ENCODE assay signal across 8 cellular contexts in genomic region chr17:19646788-19647696, GRCh38. TPM values are rescaled to one million over a fixed set of nuclear protein-coding genes. Genes with fewer than 3 reads are reported as not detected.
DNase-seq lines count a peak whose midpoint lies in the region; ATAC-seq, FAIRE-seq and TF ChIP-seq lines count a peak whose summit lies in the region.

No MANE protein-coding gene starts in this region.

- peak overlapping the region; percentile 96 for H3K4me3 Mint-ChIP-seq in T-helper 2 cell treated with Interferon-gamma antibody and Interleukin-4, amounts not matched to agents 5 μg/mL and 100 μg/mL, for 36 hours

- no peak for ATAC-seq in pancreas
- ATAC-seq in omental fat pad (ENCODE audit: low FRiP score), result no peak
- no peak for ATAC-seq in GM19467 (IDR thresholded peaks at IDR 0.05; ENCODE audit: unreplicated experiment)

- no peak for TF ChIP-seq CTCF in esophagus muscularis mucosa (IDR thresholded peaks at IDR 0.05)
- TF ChIP-seq CTCF in pancreas (IDR thresholded peaks at IDR 0.05), result no peak
- TF ChIP-seq CTCF in omental fat pad (IDR thresholded peaks at IDR 0.05), result no peak

- H3K27me3 ChIP-seq in esophagus muscularis mucosa, result no peaks in the 10 kb centered on the region
- no peaks in the 10 kb centered on the region for H3K27me3 ChIP-seq in pancreas

- FAIRE-seq in pancreas (lab: Jason Lieb, UNC), result no peak

- in situ Hi-C loops in SK-MEL-5 (cut with HindIII; ENCODE audit: low pct_unique_long_range_greater_than_20kb, low sequenced_read_pairs), result no loop called here

- peak overlapping the region; percentile 93 for H3K27ac Mint-ChIP-seq in T-helper 2 cell treated with Interferon-gamma antibody and Interleukin-4, amounts not matched to agents 5 μg/mL and 100 μg/mL, for 36 hours

- H3K36me3 ChIP-seq in esophagus muscularis mucosa, result no peaks in the 10 kb centered on the region
- no peaks in the 10 kb centered on the region for H3K36me3 ChIP-seq in pancreas

- no peaks in the 10 kb centered on the region for H3K9me3 ChIP-seq in esophagus muscularis mucosa
- H3K9me3 ChIP-seq in pancreas, result no peaks in the 10 kb centered on the region

- DNase-seq in T-helper 2 cell treated with Interferon-gamma antibody and Interleukin-4, amounts not matched to agents 5 μg/mL and 100 μg/mL, for 36 hours (ENCODE audit: low spot score), result no peak
- DNase-seq in T-helper 2 cell (no peak), SK-MEL-5 (ENCODE audit: low read depth, low spot score) (peak; percentile 13), esophagus muscularis mucosa (ENCODE audit: extremely low spot score) (no peak), pancreas (peak in 2 of 6 donors; percentile 45 to 51), omental fat pad (ENCODE audit: low spot score) (no peak), KG1 (lab: John Stamatoyannopoulos, UW) (no peak)

- no peak for TF ChIP-seq EP300 in esophagus muscularis mucosa (IDR thresholded peaks at IDR 0.05)

- H3K9me3 Mint-ChIP-seq in T-helper 2 cell treated with Interferon-gamma antibody and Interleukin-4, amounts not matched to agents 5 μg/mL and 100 μg/mL, for 36 hours, result no peaks in the 10 kb centered on the region

- intact Hi-C loops in esophagus muscularis mucosa (cut with DNase I), result loop anchor here (5.0 to 10.0 kb wide), 5 partner anchors 62 to 270 kb away; partner anchors contain the start of gene MAPK7
- intact Hi-C loops in pancreas (cut with DNase I), result no loop called here

- H3K27ac ChIP-seq in esophagus muscularis mucosa (replicated peaks in 1 of 4) (peak overlapping the region; percentile 96 to 98 (median 98)), pancreas (peak overlapping the region; percentile 79 to 96 (median 88))

- H3K4me1 ChIP-seq in esophagus muscularis mucosa (peaks cover 32 to 58% (median 53%) of the 10 kb centered on the region in 4 donors), pancreas (peaks cover 13 to 35% (median 26%) of the 10 kb centered on the region in 3 donors)

- H3K27me3 Mint-ChIP-seq in T-helper 2 cell treated with Interferon-gamma antibody and Interleukin-4, amounts not matched to agents 5 μg/mL and 100 μg/mL, for 36 hours (ENCODE audit: low read depth), result peaks cover 21% of the 10 kb centered on the region

- H3K36me3 Mint-ChIP-seq in T-helper 2 cell treated with Interferon-gamma antibody and Interleukin-4, amounts not matched to agents 5 μg/mL and 100 μg/mL, for 36 hours (ENCODE audit: low read depth), result peaks cover 3% of the 10 kb centered on the region

- TF ChIP-seq POLR2A in esophagus muscularis mucosa (IDR thresholded peaks at IDR 0.05; ENCODE audit: low read depth), result no peak

- H3K4me3 ChIP-seq in esophagus muscularis mucosa (peak overlapping the region; percentile 73 to 91 (median 78)), pancreas (peak overlapping the region in 2 of 4 donors; percentile 59 to 76)

- peaks cover 37% of the 10 kb centered on the region for H3K4me1 Mint-ChIP-seq in T-helper 2 cell treated with Interferon-gamma antibody and Interleukin-4, amounts not matched to agents 5 μg/mL and 100 μg/mL, for 36 hours (ENCODE audit: low read depth)

- WGBS in esophagus muscularis mucosa, result 74% methylated on average over 4 of the region's 4 CpGs
- WGBS in pancreas, 2 donors, result 32 to 38% methylated on average over 4 of the region's 4 CpGs

RNA-seq across cellular contexts. Expression of gene ALDH3A2, which starts 1.5 kb away (rescaled TPM):
- total RNA-seq in SK-MEL-5 (2014; rRNA removed; shearing (Covaris generic)), result 45.2 and 46.3 TPM in 2 replicates
- polyA plus RNA-seq in SK-MEL-5 (2015; cell fraction: cytosol; rRNA removed), result 30.6 and 43.4 TPM in 2 replicates
- 31.0 and 48.1 TPM in 2 replicates for polyA plus RNA-seq in SK-MEL-5 (2015; cell fraction: nucleus; rRNA removed)
- total RNA-seq in esophagus muscularis mucosa (100 to 1,000 TPM; 104 to 182 (median 115) TPM), pancreas (100 to 1,000 TPM in 1 of 6 donors, 10 to 100 TPM in 5; 47.0 to 102 (median 57.7) TPM), omental fat pad (100 to 1,000 TPM in 3 of 4 donors, 10 to 100 TPM in 1; 92.1 to 143 (median 111) TPM)
- polyA plus RNA-seq in pancreas, result 10 to 100 TPM; 46.3 to 58.1 TPM
